ENCODE assay signal across 1 cellular context in the genomic region with DNA sequence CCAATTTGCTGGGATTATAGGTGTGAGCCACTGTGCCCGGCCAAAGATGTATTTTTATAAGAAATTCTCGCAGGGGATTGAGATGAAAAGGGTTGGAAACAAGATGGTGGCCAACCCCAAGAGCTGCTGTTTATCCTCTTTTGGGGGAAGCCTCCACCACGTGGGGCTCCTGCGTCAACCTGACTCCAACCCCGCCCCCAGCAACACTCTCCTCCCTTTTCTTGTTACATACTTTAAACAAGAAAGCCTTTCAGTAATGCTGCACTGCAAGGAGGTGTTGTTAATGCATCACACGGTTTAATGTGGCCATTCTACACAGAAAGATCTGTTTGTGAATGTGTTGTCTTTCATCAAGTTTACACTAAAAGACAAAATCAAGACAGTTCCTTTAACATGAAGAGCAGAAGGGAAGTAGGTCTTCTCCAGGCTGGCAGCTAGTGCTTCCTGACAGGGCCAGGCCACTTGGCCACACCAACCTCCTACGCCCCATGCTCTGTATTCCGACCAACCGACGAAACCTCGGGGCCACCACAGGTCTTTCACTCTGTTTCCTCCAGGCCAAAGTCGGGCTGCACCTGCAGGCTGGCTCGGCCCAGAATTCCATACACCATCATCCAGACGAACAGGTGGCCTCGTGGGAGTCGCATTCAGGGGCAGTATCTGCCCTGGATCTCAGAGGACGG.
TF ChIP-seq lines count a peak whose summit lies in the region.

No MANE protein-coding gene starts in this region.

TF ChIP-seq in GM12878, 131 proteins besides CTCF, POLR2A, EP300 and RAD21 (continued from another document):
- TF ChIP-seq, protein P1, sequence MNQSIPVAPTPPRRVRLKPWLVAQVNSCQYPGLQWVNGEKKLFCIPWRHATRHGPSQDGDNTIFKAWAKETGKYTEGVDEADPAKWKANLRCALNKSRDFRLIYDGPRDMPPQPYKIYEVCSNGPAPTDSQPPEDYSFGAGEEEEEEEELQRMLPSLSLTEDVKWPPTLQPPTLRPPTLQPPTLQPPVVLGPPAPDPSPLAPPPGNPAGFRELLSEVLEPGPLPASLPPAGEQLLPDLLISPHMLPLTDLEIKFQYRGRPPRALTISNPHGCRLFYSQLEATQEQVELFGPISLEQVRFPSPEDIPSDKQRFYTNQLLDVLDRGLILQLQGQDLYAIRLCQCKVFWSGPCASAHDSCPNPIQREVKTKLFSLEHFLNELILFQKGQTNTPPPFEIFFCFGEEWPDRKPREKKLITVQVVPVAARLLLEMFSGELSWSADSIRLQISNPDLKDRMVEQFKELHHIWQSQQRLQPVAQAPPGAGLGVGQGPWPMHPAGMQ (IDR thresholded peaks at IDR 0.05; ENCODE audit: borderline replicate concordance): no peak
- TF ChIP-seq NFXL1 (IDR thresholded peaks at IDR 0.05; ENCODE audit: borderline replicate concordance) (no peak), EED (IDR thresholded peaks at IDR 0.05; ENCODE audit: low read depth) (no peak), KDM1A (IDR thresholded peaks at IDR 0.05; ENCODE audit: borderline replicate concordance) (no peak), MTA2 (IDR thresholded peaks at IDR 0.05; ENCODE audit: low read depth) (no peak), SMAD5 (IDR thresholded peaks at IDR 0.05; ENCODE audit: low read depth) (no peak), FOXM1 (IDR thresholded peaks at IDR 0.05; ENCODE audit: low read depth, low read length) (no peak), EGR1 (IDR thresholded peaks at IDR 0.05; ENCODE audit: borderline replicate concordance in 1 of 2, low read depth in 2 of 2, low read length in 2 of 2) (0 out of 3 replicates have a peak, but pooled peaks of 1 of the 2 experiments have one; percentile 4), MEF2A (IDR thresholded peaks at IDR 0.05; ENCODE audit: insufficient read depth, low read depth, low read length) (no peak), TCF12 (IDR thresholded peaks at IDR 0.05; ENCODE audit: low read depth, low read length) (peak; percentile 60; the same call in 1 of the 2 replicates), SRF (IDR thresholded peaks at IDR 0.05; ENCODE audit: low read depth in 2 of 2, low read length in 2 of 2) (no peak), ZNF217 (IDR thresholded peaks at IDR 0.05) (no peak)
- TF ChIP-seq, protein P2, sequence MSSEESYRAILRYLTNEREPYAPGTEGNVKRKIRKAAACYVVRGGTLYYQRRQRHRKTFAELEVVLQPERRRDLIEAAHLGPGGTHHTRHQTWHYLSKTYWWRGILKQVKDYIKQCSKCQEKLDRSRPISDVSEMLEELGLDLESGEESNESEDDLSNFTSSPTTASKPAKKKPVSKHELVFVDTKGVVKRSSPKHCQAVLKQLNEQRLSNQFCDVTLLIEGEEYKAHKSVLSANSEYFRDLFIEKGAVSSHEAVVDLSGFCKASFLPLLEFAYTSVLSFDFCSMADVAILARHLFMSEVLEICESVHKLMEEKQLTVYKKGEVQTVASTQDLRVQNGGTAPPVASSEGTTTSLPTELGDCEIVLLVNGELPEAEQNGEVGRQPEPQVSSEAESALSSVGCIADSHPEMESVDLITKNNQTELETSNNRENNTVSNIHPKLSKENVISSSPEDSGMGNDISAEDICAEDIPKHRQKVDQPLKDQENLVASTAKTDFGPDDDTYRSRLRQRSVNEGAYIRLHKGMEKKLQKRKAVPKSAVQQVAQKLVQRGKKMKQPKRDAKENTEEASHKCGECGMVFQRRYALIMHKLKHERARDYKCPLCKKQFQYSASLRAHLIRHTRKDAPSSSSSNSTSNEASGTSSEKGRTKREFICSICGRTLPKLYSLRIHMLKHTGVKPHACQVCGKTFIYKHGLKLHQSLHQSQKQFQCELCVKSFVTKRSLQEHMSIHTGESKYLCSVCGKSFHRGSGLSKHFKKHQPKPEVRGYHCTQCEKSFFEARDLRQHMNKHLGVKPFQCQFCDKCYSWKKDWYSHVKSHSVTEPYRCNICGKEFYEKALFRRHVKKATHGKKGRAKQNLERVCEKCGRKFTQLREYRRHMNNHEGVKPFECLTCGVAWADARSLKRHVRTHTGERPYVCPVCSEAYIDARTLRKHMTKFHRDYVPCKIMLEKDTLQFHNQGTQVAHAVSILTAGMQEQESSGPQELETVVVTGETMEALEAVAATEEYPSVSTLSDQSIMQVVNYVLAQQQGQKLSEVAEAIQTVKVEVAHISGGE (CRISPR knock-in tag; IDR thresholded peaks at IDR 0.05): no peak
- TF ChIP-seq, protein P3, sequence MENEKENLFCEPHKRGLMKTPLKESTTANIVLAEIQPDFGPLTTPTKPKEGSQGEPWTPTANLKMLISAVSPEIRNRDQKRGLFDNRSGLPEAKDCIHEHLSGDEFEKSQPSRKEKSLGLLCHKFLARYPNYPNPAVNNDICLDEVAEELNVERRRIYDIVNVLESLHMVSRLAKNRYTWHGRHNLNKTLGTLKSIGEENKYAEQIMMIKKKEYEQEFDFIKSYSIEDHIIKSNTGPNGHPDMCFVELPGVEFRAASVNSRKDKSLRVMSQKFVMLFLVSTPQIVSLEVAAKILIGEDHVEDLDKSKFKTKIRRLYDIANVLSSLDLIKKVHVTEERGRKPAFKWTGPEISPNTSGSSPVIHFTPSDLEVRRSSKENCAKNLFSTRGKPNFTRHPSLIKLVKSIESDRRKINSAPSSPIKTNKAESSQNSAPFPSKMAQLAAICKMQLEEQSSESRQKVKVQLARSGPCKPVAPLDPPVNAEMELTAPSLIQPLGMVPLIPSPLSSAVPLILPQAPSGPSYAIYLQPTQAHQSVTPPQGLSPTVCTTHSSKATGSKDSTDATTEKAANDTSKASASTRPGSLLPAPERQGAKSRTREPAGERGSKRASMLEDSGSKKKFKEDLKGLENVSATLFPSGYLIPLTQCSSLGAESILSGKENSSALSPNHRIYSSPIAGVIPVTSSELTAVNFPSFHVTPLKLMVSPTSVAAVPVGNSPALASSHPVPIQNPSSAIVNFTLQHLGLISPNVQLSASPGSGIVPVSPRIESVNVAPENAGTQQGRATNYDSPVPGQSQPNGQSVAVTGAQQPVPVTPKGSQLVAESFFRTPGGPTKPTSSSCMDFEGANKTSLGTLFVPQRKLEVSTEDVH (IDR thresholded peaks at IDR 0.05; ENCODE audit: low read depth, partially characterized antibody): no peak
- TF ChIP-seq, protein P4, sequence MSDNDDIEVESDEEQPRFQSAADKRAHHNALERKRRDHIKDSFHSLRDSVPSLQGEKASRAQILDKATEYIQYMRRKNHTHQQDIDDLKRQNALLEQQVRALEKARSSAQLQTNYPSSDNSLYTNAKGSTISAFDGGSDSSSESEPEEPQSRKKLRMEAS (IDR thresholded peaks at IDR 0.05; ENCODE audit: low read depth, low read length): no peak
